ENCODE assay signal across 17 cellular contexts in genomic region chr12:70540996-70541395, GRCh38.
DNase-seq lines count a peak whose midpoint lies in the region; ATAC-seq and TF ChIP-seq lines count a peak whose summit lies in the region.
"Had no signal": no experiment of that assay in that cellular context is flagged by ENCODE, and none has a peak within 500 bp of the region (broad histone marks: within the 10 kb centered on the region; RNA-seq: fewer than 3 reads in every experiment).

No MANE protein-coding gene starts in this region.

- no peak for ATAC-seq in HCT116
- ATAC-seq in left colon = peak; percentile 96
- ATAC-seq: CD8-positive, alpha-beta T cell; GM23338 had no signal

- H3K9me2 ChIP-seq in HCT116 (ENCODE audit: insufficient read depth) = no peaks in the 10 kb centered on the region

- no peaks in the 10 kb centered on the region for H3K27me3 ChIP-seq in HCT116 (ENCODE audit: insufficient read depth, low read length)
- H3K27me3 ChIP-seq: BLaER1 treated with 17β-estradiol and CSF1 and Interleukin-3, amounts not matched to agents 10 nM and 100 nM had no signal

- no peaks in the 10 kb centered on the region for H3K9me3 ChIP-seq in HCT116 (ENCODE audit: control insufficient read depth in 1 of 2, insufficient read depth in 1 of 2, low read depth in 1 of 2, low read length in 2 of 2)
- H3K9me3 ChIP-seq: BLaER1 treated with 17β-estradiol and CSF1 and Interleukin-3, amounts not matched to agents 10 nM and 100 nM had no signal

- H3K9me3 Mint-ChIP-seq in MCF 10A (ENCODE audit: unreplicated experiment) = no peaks in the 10 kb centered on the region
- no peaks in the 10 kb centered on the region for H3K9me3 Mint-ChIP-seq in osteocyte (ENCODE audit: unreplicated experiment)
- H3K9me3 Mint-ChIP-seq: CD8-positive, alpha-beta T cell; GM23338; HFFc6 had no signal

- TF ChIP-seq CTCF in HCT116 (IDR thresholded peaks at IDR 0.05 in 2 of 3, conservative IDR thresholded peaks at IDR 0.05 in 1 of 3; ENCODE audit: borderline replicate concordance in 1 of 3, insufficient read depth in 1 of 3, low read depth in 2 of 3, low read length in 2 of 3) (no peak), MCF 10A (IDR thresholded peaks at IDR 0.05; ENCODE audit: unreplicated experiment) (no peak), osteocyte (IDR thresholded peaks at IDR 0.05) (no peak)

- no peak for TF ChIP-seq RAD21 in HCT116 (IDR thresholded peaks at IDR 0.05; ENCODE audit: low read depth)

- intact Hi-C loops in HCT116 (cut with micrococcal nuclease) = no loop called here
- intact Hi-C loops in left colon (cut with DNase I, micrococcal nuclease) = no loop called here
- intact Hi-C loops in MCF 10A (cut with micrococcal nuclease) = no loop called here

- H2AFZ ChIP-seq in HCT116 (ENCODE audit: low read depth, low read length, poor library complexity, severe bottlenecking) = no peak overlapping the region

- H3K79me2 ChIP-seq in HCT116 (ENCODE audit: insufficient read depth, low read length) = no peaks in the 10 kb centered on the region

- H3K4me1 Mint-ChIP-seq in MCF 10A (ENCODE audit: insufficient read depth, unreplicated experiment) (peaks cover 7% of the 10 kb centered on the region), osteocyte (ENCODE audit: unreplicated experiment) (peaks cover 10% of the 10 kb centered on the region)
- H3K4me1 Mint-ChIP-seq: B cell had no signal

- H3K4me3 ChIP-seq in HCT116 (replicated peaks in 1 of 2; ENCODE audit: low read depth in 1 of 2, low read length in 2 of 2) = no peak overlapping the region
- H3K4me3 ChIP-seq: BLaER1 treated with 17β-estradiol and CSF1 and Interleukin-3, amounts not matched to agents 10 nM and 100 nM; GM23338 had no signal

- H3K27me3 Mint-ChIP-seq in MCF 10A (ENCODE audit: insufficient read depth, unreplicated experiment) = no peaks in the 10 kb centered on the region
- no peaks in the 10 kb centered on the region for H3K27me3 Mint-ChIP-seq in osteocyte (ENCODE audit: unreplicated experiment)

- RAD21 ChIA-PET in HCT116 (lab: Charles Lee; ENCODE audit: low non-redundant PET in 1 of 2, low total read pairs in 2 of 2, uncharacterized antibody in 2 of 2, unreplicated experiment in 2 of 2) = no interaction called here

- DNase-seq in COLO668 (lab: John Stamatoyannopoulos, UW; ENCODE audit: unreplicated experiment) = peak; percentile 20
- DNase-seq in HCT116 (ENCODE audit: low read depth, low spot score) = no peak
- DNase-seq in NCI-H526 treated with DMSO at 0.1 percent for 48 hours (lab: John Stamatoyannopoulos, UW) = peak; percentile 50
- peak in 1 of 2 donors; percentile 31 for DNase-seq in left colon
- no peak for DNase-seq in MCF 10A (ENCODE audit: unreplicated experiment)
- DNase-seq in T-helper 9 cell = no peak
- DNase-seq in retina = no peak
- DNase-seq in osteocyte (ENCODE audit: extremely low spot score, unreplicated experiment) = no peak
- DNase-seq: CD8-positive, alpha-beta T cell; COR-L47; DMS79 treated with DMSO at 0.1 percent for 48 hours; GF-D8; HCEC 1CT; HFFc6 had no signal

- H3K4me3 Mint-ChIP-seq in MCF 10A (ENCODE audit: unreplicated experiment) (no peak overlapping the region), osteocyte (ENCODE audit: unreplicated experiment) (no peak overlapping the region)
- H3K4me3 Mint-ChIP-seq: B cell; CD8-positive, alpha-beta T cell; GM23338; HFFc6 had no signal

- H3K4me1 ChIP-seq in HCT116 (ENCODE audit: control insufficient read depth in 1 of 2, insufficient read depth in 2 of 2, low read length in 2 of 2) = peaks cover 13 to 19% of the 10 kb centered on the region in 2 experiments

- no peak overlapping the region for H3K9ac ChIP-seq in HCT116 (ENCODE audit: low read length)
- H3K9ac ChIP-seq: BLaER1 treated with 17β-estradiol and CSF1 and Interleukin-3, amounts not matched to agents 10 nM and 100 nM had no signal

- BruUV-seq in HCT116 (replicated peaks; lab: Mats Ljungman, UMichigan) (TSS peak; percentile 10), MCF 10A (replicated peaks; lab: Mats Ljungman, UMichigan) (no TSS peak)

- TF ChIP-seq POLR2A in HCT116 (IDR thresholded peaks at IDR 0.05; ENCODE audit: borderline replicate concordance, extremely low read depth, insufficient read depth, insufficient read length) = no peak

- no peaks in the 10 kb centered on the region for H3K36me3 ChIP-seq in HCT116 (ENCODE audit: control insufficient read depth in 1 of 2, insufficient read depth in 2 of 2, low read length in 2 of 2)
- H3K36me3 ChIP-seq: BLaER1 treated with 17β-estradiol and CSF1 and Interleukin-3, amounts not matched to agents 10 nM and 100 nM had no signal

- no peak overlapping the region for H3K4me2 ChIP-seq in HCT116 (ENCODE audit: low read length)
- H3K4me2 ChIP-seq: GM23338 had no signal

- no peaks in the 10 kb centered on the region for H4K20me1 ChIP-seq in HCT116 (ENCODE audit: insufficient read depth)
- H4K20me1 ChIP-seq: BLaER1 treated with 17β-estradiol and CSF1 and Interleukin-3, amounts not matched to agents 10 nM and 100 nM had no signal

- H3K27ac ChIP-seq in HCT116 (ENCODE audit: low read depth, low read length) = no peak overlapping the region
- H3K27ac ChIP-seq: BLaER1 treated with 17β-estradiol and CSF1 and Interleukin-3, amounts not matched to agents 10 nM and 100 nM had no signal

- POLR2A ChIA-PET in HCT116 (lab: Charles Lee) (no interaction called here), MCF 10A (lab: Yijun Ruan, JAX) (no interaction called here)

- H3K27ac Mint-ChIP-seq in MCF 10A (ENCODE audit: low read depth, unreplicated experiment) (no peak overlapping the region), osteocyte (ENCODE audit: unreplicated experiment) (no peak overlapping the region)
- H3K27ac Mint-ChIP-seq: B cell; CD8-positive, alpha-beta T cell; GM23338; HFFc6 had no signal

- CTCF ChIA-PET in HCT116 (lab: Charles Lee) = no interaction called here
- CTCF ChIA-PET in MCF 10A (lab: Yijun Ruan, JAX) = interaction anchor here (0.6 to 1.2 kb wide), 2 partner anchors 175 to 640 kb away, joined by 3 read pairs; no protein-coding TSS in a partner anchor

- H3K36me3 Mint-ChIP-seq in MCF 10A (ENCODE audit: insufficient read depth, unreplicated experiment) (no peaks in the 10 kb centered on the region), osteocyte (ENCODE audit: unreplicated experiment) (no peaks in the 10 kb centered on the region)
- H3K36me3 Mint-ChIP-seq: CD8-positive, alpha-beta T cell had no signal

TF ChIP-seq in HCT116, 20 proteins besides CTCF, POLR2A, EP300 and RAD21:
- TF ChIP-seq TCF7L2 (IDR thresholded peaks at IDR 0.05; ENCODE audit: borderline replicate concordance, extremely low read depth, insufficient read depth, insufficient read length) (no peak), EZH2 (IDR thresholded peaks at IDR 0.05) (no peak), ZFX (IDR thresholded peaks at IDR 0.05) (no peak), SIN3A (IDR thresholded peaks at IDR 0.05; ENCODE audit: low read depth) (no peak), SRF (IDR thresholded peaks at IDR 0.05; ENCODE audit: low read depth) (no peak), EZH2phosphoT487 (IDR thresholded peaks at IDR 0.05; ENCODE audit: borderline replicate concordance) (no peak), ZNF274 (IDR thresholded peaks at IDR 0.05; ENCODE audit: low read depth, low read length) (no peak), SP1 (IDR thresholded peaks at IDR 0.05; ENCODE audit: low read depth) (no peak), YY1 (IDR thresholded peaks at IDR 0.05; ENCODE audit: extremely low read depth, insufficient replicate concordance, low read depth, low read length) (no peak)
- TF ChIP-seq, protein P1, sequence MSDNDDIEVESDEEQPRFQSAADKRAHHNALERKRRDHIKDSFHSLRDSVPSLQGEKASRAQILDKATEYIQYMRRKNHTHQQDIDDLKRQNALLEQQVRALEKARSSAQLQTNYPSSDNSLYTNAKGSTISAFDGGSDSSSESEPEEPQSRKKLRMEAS (IDR thresholded peaks at IDR 0.05) = no peak

Comparison
In these comparisons a context has a peak if more than half of its experiments do, and no peak if none do; other contexts are left out.
1. DNase-seq: peak in COLO668 (single experiment) and NCI-H526 treated with DMSO at 0.1 percent for 48 hours (single experiment); none in HCT116 (single experiment), MCF 10A (single experiment), T-helper 9 cell (single experiment), retina (single experiment) and osteocyte (single experiment).